ENCODE assay signal across 9 cellular contexts in genomic region chr18:3451989-3452749, GRCh38. TPM values are rescaled to one million over a fixed set of nuclear protein-coding genes. Genes with fewer than 3 reads are reported as not detected.
A peak's percentile ranks its signal among the peaks of the same experiment; 100 is the strongest.
DNase-seq lines count a peak whose midpoint lies in the region; ATAC-seq, FAIRE-seq and TF ChIP-seq lines count a peak whose summit lies in the region.
"Had no signal": no experiment of that assay in that cellular context is flagged by ENCODE, and none has a peak within 500 bp of the region (broad histone marks: within the 10 kb centered on the region; RNA-seq: fewer than 3 reads in every experiment).

No MANE protein-coding gene starts in this region.

- DNase-seq in A549 (ENCODE audit: low read depth in 1 of 2, low spot score in 1 of 2) (peak in 1 of 2 experiments; percentile 71), HCT116 (ENCODE audit: low read depth, low spot score) (no peak), mesothelial cell of epicardium (ENCODE audit: low spot score in 2 of 2, unreplicated experiment in 2 of 2) (peak; percentile 26 to 55), suprapubic skin (ENCODE audit: low spot score in 2 of 2) (peak; percentile 76 to 86), iPS-NIHi11 (ENCODE audit: low spot score) (no peak)
- peak; percentile 45 to 48 for DNase-seq in activated CD4-positive, alpha-beta T cell treated with anti-CD3 and anti-CD28 coated beads, Interleukin-2, amount 50 U/mL, for 48 hours
- peak; percentile 24 for DNase-seq in effector CD4-positive, alpha-beta T cell

- CTCF ChIA-PET in A549 (lab: Yijun Ruan, JAX) (interaction anchor here (1.8 to 11.1 kb wide), 6 partner anchors 14 to 214 kb away, joined by 6 to 109 read pairs (median 18); no protein-coding TSS in a partner anchor), HCT116 (lab: Charles Lee) (interaction anchor here (1.3 kb wide), 1 partner anchor 133 kb away, joined by 3 read pairs; no protein-coding TSS in a partner anchor)

- no peak for TF ChIP-seq POLR2A in A549 (IDR thresholded peaks at IDR 0.05; ENCODE audit: low read length)
- peak; percentile 11 for TF ChIP-seq POLR2A in HCT116 (IDR thresholded peaks at IDR 0.05; ENCODE audit: borderline replicate concordance, extremely low read depth, insufficient read depth, insufficient read length)
- no peak for TF ChIP-seq POLR2A in suprapubic skin (IDR thresholded peaks at IDR 0.05)

- H3K9me3 Mint-ChIP-seq in mesothelial cell of epicardium, result no peaks in the 10 kb centered on the region

- H3K27ac ChIP-seq in A549 (peak overlapping the region; percentile 98 to 100), HCT116 (ENCODE audit: low read depth, low read length) (peak overlapping the region; percentile 90), suprapubic skin (peak overlapping the region; percentile 100)

- TF ChIP-seq CTCF in A549 (IDR thresholded peaks at IDR 0.05), result no peak
- no peak for TF ChIP-seq CTCF in HCT116 (IDR thresholded peaks at IDR 0.05 in 2 of 3, conservative IDR thresholded peaks at IDR 0.05 in 1 of 3; ENCODE audit: borderline replicate concordance in 1 of 3, insufficient read depth in 1 of 3, low read depth in 2 of 3, low read length in 2 of 3)
- TF ChIP-seq CTCF in mesothelial cell of epicardium (IDR thresholded peaks at IDR 0.05; ENCODE audit: unreplicated experiment), result no peak
- TF ChIP-seq CTCF in suprapubic skin (IDR thresholded peaks at IDR 0.05), result no peak

- FAIRE-seq in A549 (lab: Jason Lieb, UNC), result no peak
- FAIRE-seq: GM18507 had no signal

- H4K20me1 ChIP-seq in HCT116 (ENCODE audit: insufficient read depth), result peaks cover 17% of the 10 kb centered on the region; the same call in 1 of the 2 replicates

- TF ChIP-seq RAD21 in A549 (conservative IDR thresholded peaks at IDR 0.05 in 1 of 2, IDR thresholded peaks at IDR 0.05 in 1 of 2), result no peak
- no peak for TF ChIP-seq RAD21 in HCT116 (IDR thresholded peaks at IDR 0.05; ENCODE audit: low read depth)

- no peaks in the 10 kb centered on the region for H3K27me3 Mint-ChIP-seq in mesothelial cell of epicardium (ENCODE audit: low read depth)

- ATAC-seq in A549, result no peak
- ATAC-seq in HCT116, result no peak
- no peak for ATAC-seq in HG03159 (IDR thresholded peaks at IDR 0.05; ENCODE audit: unreplicated experiment)

- peaks cover 9% of the 10 kb centered on the region for H3K36me3 Mint-ChIP-seq in mesothelial cell of epicardium

- H3K9me2 ChIP-seq in HCT116 (ENCODE audit: insufficient read depth), result no peaks in the 10 kb centered on the region

- H3K4me3 Mint-ChIP-seq in mesothelial cell of epicardium, result peak overlapping the region; percentile 96

- H3K4me2 ChIP-seq in A549 (peak overlapping the region; percentile 98), HCT116 (ENCODE audit: low read length) (peak overlapping the region; percentile 87)

- TF ChIP-seq EP300 in A549 (IDR thresholded peaks at IDR 0.05) (no peak), suprapubic skin (IDR thresholded peaks at IDR 0.05) (no peak)

- H3K9ac ChIP-seq in HCT116 (ENCODE audit: low read length), result peak overlapping the region; percentile 79

- RAD21 ChIA-PET in HCT116 (lab: Charles Lee; ENCODE audit: low non-redundant PET in 1 of 2, low total read pairs in 2 of 2, uncharacterized antibody in 2 of 2, unreplicated experiment in 2 of 2), result no interaction called here

- no peak overlapping the region for H2AFZ ChIP-seq in HCT116 (ENCODE audit: low read depth, low read length, poor library complexity, severe bottlenecking)

- WGBS in A549 (ENCODE audit: missing lambda C conversion rate), result under 1% methylated on average over 31 of the region's 53 CpGs
- WGBS in suprapubic skin, result 3% methylated on average over 14 of the region's 53 CpGs

- no TSS peak for BruUV-seq in HCT116 (replicated peaks; lab: Mats Ljungman, UMichigan)

- H3K27me3 ChIP-seq in HCT116 (ENCODE audit: insufficient read depth, low read length), result no peaks in the 10 kb centered on the region
- H3K27me3 ChIP-seq in suprapubic skin, result no peaks in the 10 kb centered on the region

- peaks cover 88% of the 10 kb centered on the region for H3K79me2 ChIP-seq in HCT116 (ENCODE audit: insufficient read depth, low read length)

- intact Hi-C loops in HCT116 (cut with micrococcal nuclease), result no loop called here

- POLR2A ChIA-PET in A549 (lab: Yijun Ruan, JAX), result interaction anchor here (0.8 to 11.5 kb wide), 12 partner anchors 7 to 214 kb away, joined by 3 to 146 read pairs (median 6); partner anchors contain the start of gene MYL12A
- POLR2A ChIA-PET in HCT116 (lab: Charles Lee), result interaction anchor here (0.9 to 3.9 kb wide), 4 partner anchors 135 to 215 kb away, joined by 3 to 22 read pairs (median 6); no protein-coding TSS in a partner anchor

- H3K4me3 ChIP-seq in A549 (peak overlapping the region; percentile 93), HCT116 (replicated peaks in 1 of 2; ENCODE audit: low read depth in 1 of 2, low read length in 2 of 2) (peak overlapping the region; percentile 78 to 85), suprapubic skin (peak overlapping the region; percentile 90)

- H3K27ac Mint-ChIP-seq in mesothelial cell of epicardium, result peak overlapping the region; percentile 99

- H3K4me1 ChIP-seq in A549 (peaks cover 6% of the 10 kb centered on the region; the same call in 2 of the 3 replicates), HCT116 (ENCODE audit: control insufficient read depth in 1 of 2, insufficient read depth in 2 of 2, low read length in 2 of 2) (peaks cover 37 to 61% of the 10 kb centered on the region in 2 experiments), suprapubic skin (peaks cover 51% of the 10 kb centered on the region)

- H3K4me1 Mint-ChIP-seq in mesothelial cell of epicardium, result peaks cover 50% of the 10 kb centered on the region

- H3K9me3 ChIP-seq in A549 (no peaks in the 10 kb centered on the region), HCT116 (ENCODE audit: control insufficient read depth in 1 of 2, insufficient read depth in 1 of 2, low read depth in 1 of 2, low read length in 2 of 2) (no peaks in the 10 kb centered on the region), suprapubic skin (no peaks in the 10 kb centered on the region)

- H3K36me3 ChIP-seq in HCT116 (ENCODE audit: control insufficient read depth in 1 of 2, insufficient read depth in 2 of 2, low read length in 2 of 2) (peaks cover 16 to 46% of the 10 kb centered on the region in 2 experiments), suprapubic skin (peaks cover 13% of the 10 kb centered on the region)

TF ChIP-seq in A549, 52 proteins besides CTCF, POLR2A, EP300 and RAD21 (continues in another document):
- TF ChIP-seq HES2 (IDR thresholded peaks at IDR 0.05) (no peak), SMC3 (IDR thresholded peaks at IDR 0.05) (no peak), ZC3H11A (IDR thresholded peaks at IDR 0.05) (no peak), FOSL2 (IDR thresholded peaks at IDR 0.05) (no peak), FOSL2 (CRISPR knock-in tag; IDR thresholded peaks at IDR 0.05) (no peak), RFX5 (IDR thresholded peaks at IDR 0.05) (no peak), USF2 (IDR thresholded peaks at IDR 0.05) (no peak), RNF2 (IDR thresholded peaks at IDR 0.05; ENCODE audit: borderline replicate concordance, low read depth) (no peak), PHF8 (IDR thresholded peaks at IDR 0.05; ENCODE audit: borderline replicate concordance, low read depth) (peak; percentile 16; the same call in 1 of the 2 replicates), HOXB13 (CRISPR knock-in tag; IDR thresholded peaks at IDR 0.05; ENCODE audit: low read depth) (no peak)

TF ChIP-seq in HCT116, 20 proteins besides CTCF, POLR2A, EP300 and RAD21:
- TF ChIP-seq ELF1 (IDR thresholded peaks at IDR 0.05; ENCODE audit: borderline replicate concordance, low read depth) (no peak), JUND (IDR thresholded peaks at IDR 0.05) (no peak), ZFX (IDR thresholded peaks at IDR 0.05) (peak; percentile 64), CEBPB (IDR thresholded peaks at IDR 0.05; ENCODE audit: low read depth) (no peak), POLR2AphosphoS5 (IDR thresholded peaks at IDR 0.05; ENCODE audit: low read depth, low read length) (peak; percentile 27)

RNA-seq across cellular contexts. Expression of gene TGIF1, which starts 2.2 kb away (rescaled TPM):
- polyA plus RNA-seq in A549 (2011; rRNA removed) (174 and 196 TPM in 2 replicates), A549 (2017; fragmentation: RNase III; extraction: RNeasy Plus Mini Kit Qiagen cat#74134 plus additional on column Dnase treatment) (132 to 160 TPM (median 159 TPM) in 3 replicates)
- 187 and 232 TPM in 2 replicates for polyA plus RNA-seq in A549 (2012; cell fraction: cytosol; rRNA removed)
- polyA plus RNA-seq in A549 (2012; cell fraction: nucleus; rRNA removed), result 218 and 317 TPM in 2 replicates
- 302 and 322 TPM in 2 replicates for polyA minus RNA-seq in A549 (2011; rRNA and poly(A)+ RNA removed)
- total RNA-seq in HCT116 (2021; ENCODE audit: unreplicated experiment) (242 TPM), mesothelial cell of epicardium (96.6 to 110 TPM (median 103 TPM) in 3 replicates), suprapubic skin (100 to 1,000 TPM in 2 of 4 donors, 10 to 100 TPM in 2; 89.4 to 122 (median 108) TPM)
- polyA plus RNA-seq in HCT116 (2012), result 199 and 245 TPM in 2 replicates

Comparison
In these comparisons a context has a peak if more than half of its experiments do, and no peak if none do; other contexts are left out.
1. DNase-seq: peak in activated CD4-positive, alpha-beta T cell treated with anti-CD3 and anti-CD28 coated beads, Interleukin-2, amount 50 U/mL, for 48 hours (2 of 2), effector CD4-positive, alpha-beta T cell (single experiment), mesothelial cell of epicardium (2 of 2) and suprapubic skin (2 of 2); none in HCT116 (single experiment) and iPS-NIHi11 (single experiment).
2. Of the 6 proteins assayed by ChIP-seq in both A549 and HCT116: peak only in A549: MAX; only in HCT116: POLR2A; in both: none; in neither: 4.
3. Peak in every context shown above with its lines, with median percentiles within 50 percentile points of each other: H3K27ac ChIP-seq and H3K4me3 ChIP-seq.